Comparison of ENCODE assay signal across 1 cellular context in the genomic region with DNA sequence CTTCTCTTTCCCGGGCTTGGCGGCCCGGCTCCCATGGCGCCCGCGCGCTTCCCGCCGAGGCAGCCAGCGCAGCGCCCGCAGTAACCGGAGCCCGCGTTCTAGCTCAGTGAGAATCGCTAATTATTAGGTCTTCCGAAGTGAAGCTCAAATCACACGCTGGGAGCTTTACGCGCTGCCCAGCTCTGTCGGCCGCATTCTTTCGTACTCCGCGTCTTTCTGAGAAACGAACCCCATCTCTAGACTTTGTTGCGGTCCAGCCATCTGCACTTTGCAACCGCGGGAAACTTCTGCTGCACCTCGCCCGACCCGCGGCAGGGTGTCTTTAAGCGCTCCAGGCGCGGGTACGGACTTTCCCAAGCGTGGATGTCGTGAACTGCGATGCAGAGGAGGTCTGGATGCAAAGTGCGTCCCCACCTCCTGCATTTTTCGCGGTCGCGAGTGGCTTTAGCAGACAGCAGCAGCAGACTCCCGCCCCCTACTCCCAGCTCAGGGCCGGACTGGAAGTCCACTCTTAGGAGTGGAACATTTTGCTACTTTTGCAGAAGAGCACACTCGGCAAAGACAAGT.
TF ChIP-seq lines count a peak whose summit lies in the region.

No MANE protein-coding gene starts in this region.

TF ChIP-seq in K562, 482 proteins besides CTCF, POLR2A, EP300 and RAD21 (continued from another document and continues in another):
- TF ChIP-seq, protein P1, sequence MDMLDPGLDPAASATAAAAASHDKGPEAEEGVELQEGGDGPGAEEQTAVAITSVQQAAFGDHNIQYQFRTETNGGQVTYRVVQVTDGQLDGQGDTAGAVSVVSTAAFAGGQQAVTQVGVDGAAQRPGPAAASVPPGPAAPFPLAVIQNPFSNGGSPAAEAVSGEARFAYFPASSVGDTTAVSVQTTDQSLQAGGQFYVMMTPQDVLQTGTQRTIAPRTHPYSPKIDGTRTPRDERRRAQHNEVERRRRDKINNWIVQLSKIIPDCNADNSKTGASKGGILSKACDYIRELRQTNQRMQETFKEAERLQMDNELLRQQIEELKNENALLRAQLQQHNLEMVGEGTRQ (CRISPR knock-in tag; IDR thresholded peaks at IDR 0.05) = no peak
- TF ChIP-seq RBM15 (IDR thresholded peaks at IDR 0.05; ENCODE audit: insufficient read depth, low read length) = no peak
- no peak for TF ChIP-seq ZNF274 (IDR thresholded peaks at IDR 0.05; ENCODE audit: borderline replicate concordance, low read depth, low read length)
- no peak for TF ChIP-seq RHOXF2B (CRISPR knock-in tag; conservative IDR thresholded peaks at IDR 0.05)
- TF ChIP-seq, protein P2, sequence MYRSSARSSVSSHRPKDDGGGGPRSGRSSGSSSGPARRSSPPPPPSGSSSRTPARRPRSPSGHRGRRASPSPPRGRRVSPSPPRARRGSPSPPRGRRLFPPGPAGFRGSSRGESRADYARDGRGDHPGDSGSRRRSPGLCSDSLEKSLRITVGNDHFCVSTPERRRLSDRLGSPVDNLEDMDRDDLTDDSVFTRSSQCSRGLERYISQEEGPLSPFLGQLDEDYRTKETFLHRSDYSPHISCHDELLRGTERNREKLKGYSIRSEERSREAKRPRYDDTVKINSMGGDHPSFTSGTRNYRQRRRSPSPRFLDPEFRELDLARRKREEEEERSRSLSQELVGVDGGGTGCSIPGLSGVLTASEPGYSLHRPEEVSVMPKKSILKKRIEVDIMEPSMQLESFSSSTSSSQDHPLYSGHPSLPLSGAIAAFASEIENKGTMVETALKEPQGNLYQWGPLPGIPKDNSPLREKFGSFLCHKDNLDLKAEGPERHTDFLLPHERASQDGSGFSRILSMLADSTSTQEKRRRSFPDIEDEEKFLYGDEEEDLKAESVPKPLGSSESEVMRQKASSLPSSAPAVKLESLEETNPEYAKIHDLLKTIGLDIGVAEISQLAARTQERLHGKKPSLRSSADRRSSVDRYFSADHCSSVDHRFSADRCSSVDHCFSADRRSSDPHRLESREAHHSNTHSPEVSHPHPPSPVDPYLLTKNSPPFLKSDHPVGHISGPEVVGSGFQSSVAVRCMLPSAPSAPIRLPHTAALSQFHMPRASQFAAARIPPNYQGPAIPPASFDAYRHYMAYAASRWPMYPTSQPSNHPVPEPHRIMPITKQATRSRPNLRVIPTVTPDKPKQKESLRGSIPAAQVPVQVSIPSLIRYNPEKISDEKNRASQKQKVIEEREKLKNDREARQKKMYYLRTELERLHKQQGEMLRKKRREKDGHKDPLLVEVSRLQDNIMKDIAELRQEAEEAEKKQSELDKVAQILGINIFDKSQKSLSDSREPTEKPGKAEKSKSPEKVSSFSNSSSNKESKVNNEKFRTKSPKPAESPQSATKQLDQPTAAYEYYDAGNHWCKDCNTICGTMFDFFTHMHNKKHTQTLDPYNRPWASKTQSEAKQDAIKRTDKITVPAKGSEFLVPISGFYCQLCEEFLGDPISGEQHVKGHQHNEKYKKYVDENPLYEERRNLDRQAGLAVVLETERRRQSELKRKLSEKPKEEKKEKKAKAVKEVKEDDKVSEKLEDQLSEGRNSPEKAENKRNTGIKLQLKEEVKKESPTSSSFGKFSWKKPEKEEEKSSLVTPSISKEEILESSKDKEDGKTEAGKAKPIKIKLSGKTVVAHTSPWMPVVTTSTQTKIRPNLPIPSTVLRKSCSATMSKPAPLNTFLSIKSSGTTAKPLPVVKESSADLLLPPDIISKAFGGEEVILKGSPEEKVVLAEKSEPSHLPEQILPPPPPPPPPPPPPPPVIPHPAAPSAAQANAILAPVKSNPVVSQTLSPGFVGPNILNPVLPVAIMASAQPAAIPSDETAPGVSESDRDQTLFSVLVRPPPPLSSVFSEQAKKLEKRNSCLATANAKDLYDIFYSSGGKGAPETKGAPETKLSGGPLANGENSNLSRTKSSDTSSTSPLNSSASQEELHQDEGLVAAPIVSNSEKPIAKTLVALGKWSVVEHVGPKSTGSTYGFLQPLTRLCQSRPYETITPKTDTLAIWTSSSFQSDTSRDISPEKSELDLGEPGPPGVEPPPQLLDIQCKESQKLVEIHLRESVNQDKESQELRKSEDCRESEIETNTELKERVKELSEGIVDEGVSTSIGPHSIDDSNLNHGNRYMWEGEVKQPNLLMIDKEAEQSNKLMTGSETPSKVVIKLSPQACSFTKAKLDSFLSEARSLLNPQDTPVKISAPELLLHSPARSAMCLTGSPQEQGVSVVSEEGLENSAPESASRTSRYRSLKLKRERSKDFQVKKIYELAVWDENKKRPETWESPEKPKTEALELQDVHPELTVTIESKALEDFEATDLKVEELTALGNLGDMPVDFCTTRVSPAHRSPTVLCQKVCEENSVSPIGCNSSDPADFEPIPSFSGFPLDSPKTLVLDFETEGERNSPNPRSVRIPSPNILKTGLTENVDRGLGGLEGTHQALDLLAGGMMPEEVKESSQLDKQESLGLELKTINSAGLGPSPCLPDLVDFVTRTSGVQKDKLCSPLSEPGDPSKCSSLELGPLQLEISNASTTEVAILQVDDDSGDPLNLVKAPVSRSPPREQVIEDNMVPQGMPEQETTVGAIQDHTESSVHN (IDR thresholded peaks at IDR 0.05; ENCODE audit: borderline replicate concordance in 1 of 2, low read depth in 1 of 2) = no peak
- TF ChIP-seq PHTF2 (CRISPR knock-in tag; IDR thresholded peaks at IDR 0.05) = no peak
- TF ChIP-seq NCOA4 (IDR thresholded peaks at IDR 0.05; ENCODE audit: partially characterized antibody) = no peak
- TF ChIP-seq KAT8 (IDR thresholded peaks at IDR 0.05; ENCODE audit: low read depth) = no peak
- TF ChIP-seq ZNF436 (CRISPR knock-in tag; IDR thresholded peaks at IDR 0.05) = no peak
- TF ChIP-seq, protein P3, sequence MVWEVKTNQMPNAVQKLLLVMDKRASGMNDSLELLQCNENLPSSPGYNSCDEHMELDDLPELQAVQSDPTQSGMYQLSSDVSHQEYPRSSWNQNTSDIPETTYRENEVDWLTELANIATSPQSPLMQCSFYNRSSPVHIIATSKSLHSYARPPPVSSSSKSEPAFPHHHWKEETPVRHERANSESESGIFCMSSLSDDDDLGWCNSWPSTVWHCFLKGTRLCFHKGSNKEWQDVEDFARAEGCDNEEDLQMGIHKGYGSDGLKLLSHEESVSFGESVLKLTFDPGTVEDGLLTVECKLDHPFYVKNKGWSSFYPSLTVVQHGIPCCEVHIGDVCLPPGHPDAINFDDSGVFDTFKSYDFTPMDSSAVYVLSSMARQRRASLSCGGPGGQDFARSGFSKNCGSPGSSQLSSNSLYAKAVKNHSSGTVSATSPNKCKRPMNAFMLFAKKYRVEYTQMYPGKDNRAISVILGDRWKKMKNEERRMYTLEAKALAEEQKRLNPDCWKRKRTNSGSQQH (CRISPR knock-in tag; IDR thresholded peaks at IDR 0.05) = no peak
- TF ChIP-seq CREB1 (IDR thresholded peaks at IDR 0.05) = no peak
- no peak for TF ChIP-seq CREB1 (CRISPR knock-in tag; IDR thresholded peaks at IDR 0.05)
- TF ChIP-seq, protein P4, sequence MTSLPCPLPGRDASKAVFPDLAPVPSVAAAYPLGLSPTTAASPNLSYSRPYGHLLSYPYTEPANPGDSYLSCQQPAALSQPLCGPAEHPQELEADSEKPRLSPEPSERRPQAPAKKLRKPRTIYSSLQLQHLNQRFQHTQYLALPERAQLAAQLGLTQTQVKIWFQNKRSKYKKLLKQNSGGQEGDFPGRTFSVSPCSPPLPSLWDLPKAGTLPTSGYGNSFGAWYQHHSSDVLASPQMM (CRISPR knock-in tag; IDR thresholded peaks at IDR 0.05) = no peak
- TF ChIP-seq ZNF232 (CRISPR knock-in tag; IDR thresholded peaks at IDR 0.05) = no peak
- TF ChIP-seq, protein P5, sequence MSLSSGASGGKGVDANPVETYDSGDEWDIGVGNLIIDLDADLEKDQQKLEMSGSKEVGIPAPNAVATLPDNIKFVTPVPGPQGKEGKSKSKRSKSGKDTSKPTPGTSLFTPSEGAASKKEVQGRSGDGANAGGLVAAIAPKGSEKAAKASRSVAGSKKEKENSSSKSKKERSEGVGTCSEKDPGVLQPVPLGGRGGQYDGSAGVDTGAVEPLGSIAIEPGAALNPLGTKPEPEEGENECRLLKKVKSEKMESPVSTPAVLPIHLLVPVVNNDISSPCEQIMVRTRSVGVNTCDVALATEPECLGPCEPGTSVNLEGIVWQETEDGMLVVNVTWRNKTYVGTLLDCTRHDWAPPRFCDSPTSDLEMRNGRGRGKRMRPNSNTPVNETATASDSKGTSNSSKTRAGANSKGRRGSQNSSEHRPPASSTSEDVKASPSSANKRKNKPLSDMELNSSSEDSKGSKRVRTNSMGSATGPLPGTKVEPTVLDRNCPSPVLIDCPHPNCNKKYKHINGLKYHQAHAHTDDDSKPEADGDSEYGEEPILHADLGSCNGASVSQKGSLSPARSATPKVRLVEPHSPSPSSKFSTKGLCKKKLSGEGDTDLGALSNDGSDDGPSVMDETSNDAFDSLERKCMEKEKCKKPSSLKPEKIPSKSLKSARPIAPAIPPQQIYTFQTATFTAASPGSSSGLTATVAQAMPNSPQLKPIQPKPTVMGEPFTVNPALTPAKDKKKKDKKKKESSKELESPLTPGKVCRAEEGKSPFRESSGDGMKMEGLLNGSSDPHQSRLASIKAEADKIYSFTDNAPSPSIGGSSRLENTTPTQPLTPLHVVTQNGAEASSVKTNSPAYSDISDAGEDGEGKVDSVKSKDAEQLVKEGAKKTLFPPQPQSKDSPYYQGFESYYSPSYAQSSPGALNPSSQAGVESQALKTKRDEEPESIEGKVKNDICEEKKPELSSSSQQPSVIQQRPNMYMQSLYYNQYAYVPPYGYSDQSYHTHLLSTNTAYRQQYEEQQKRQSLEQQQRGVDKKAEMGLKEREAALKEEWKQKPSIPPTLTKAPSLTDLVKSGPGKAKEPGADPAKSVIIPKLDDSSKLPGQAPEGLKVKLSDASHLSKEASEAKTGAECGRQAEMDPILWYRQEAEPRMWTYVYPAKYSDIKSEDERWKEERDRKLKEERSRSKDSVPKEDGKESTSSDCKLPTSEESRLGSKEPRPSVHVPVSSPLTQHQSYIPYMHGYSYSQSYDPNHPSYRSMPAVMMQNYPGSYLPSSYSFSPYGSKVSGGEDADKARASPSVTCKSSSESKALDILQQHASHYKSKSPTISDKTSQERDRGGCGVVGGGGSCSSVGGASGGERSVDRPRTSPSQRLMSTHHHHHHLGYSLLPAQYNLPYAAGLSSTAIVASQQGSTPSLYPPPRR (CRISPR knock-in tag; IDR thresholded peaks at IDR 0.05; ENCODE audit: borderline replicate concordance) = no peak
- TF ChIP-seq NRF1 (conservative IDR thresholded peaks at IDR 0.05 in 1 of 2, IDR thresholded peaks at IDR 0.05 in 1 of 2) = peak; percentile 13 to 43; a peak in 1 of 4 replicates
- TF ChIP-seq HNRNPL (IDR thresholded peaks at IDR 0.05; ENCODE audit: low read depth, low read length) = no peak
- TF ChIP-seq MYBL2 (IDR thresholded peaks at IDR 0.05; ENCODE audit: low read depth) = no peak
- TF ChIP-seq MYBL2 (CRISPR knock-in tag; IDR thresholded peaks at IDR 0.05; ENCODE audit: borderline replicate concordance) = no peak
- no peak for TF ChIP-seq HSF4 (CRISPR knock-in tag; IDR thresholded peaks at IDR 0.05; ENCODE audit: borderline replicate concordance)
- TF ChIP-seq ZFP1 (CRISPR knock-in tag; IDR thresholded peaks at IDR 0.05) = no peak
- TF ChIP-seq RBM17 (IDR thresholded peaks at IDR 0.05; ENCODE audit: borderline replicate concordance, low read depth, low read length) = no peak
- TF ChIP-seq MBD2 (IDR thresholded peaks at IDR 0.05; ENCODE audit: borderline replicate concordance, low read depth) = no peak
- no peak; the same call in 1 of the 2 replicates for TF ChIP-seq CXXC5 (CRISPR knock-in tag; IDR thresholded peaks at IDR 0.05)
- peak; percentile 41; the same call in 1 of the 2 replicates for TF ChIP-seq SAFB (IDR thresholded peaks at IDR 0.05; ENCODE audit: borderline replicate concordance, low read depth, low read length)
- no peak for TF ChIP-seq RBBP5 (IDR thresholded peaks at IDR 0.05; ENCODE audit: borderline replicate concordance, insufficient read depth, low read length, poor library complexity, severe bottlenecking)
- TF ChIP-seq ZNF174 (CRISPR knock-in tag; IDR thresholded peaks at IDR 0.05) = no peak
- TF ChIP-seq, protein P6, sequence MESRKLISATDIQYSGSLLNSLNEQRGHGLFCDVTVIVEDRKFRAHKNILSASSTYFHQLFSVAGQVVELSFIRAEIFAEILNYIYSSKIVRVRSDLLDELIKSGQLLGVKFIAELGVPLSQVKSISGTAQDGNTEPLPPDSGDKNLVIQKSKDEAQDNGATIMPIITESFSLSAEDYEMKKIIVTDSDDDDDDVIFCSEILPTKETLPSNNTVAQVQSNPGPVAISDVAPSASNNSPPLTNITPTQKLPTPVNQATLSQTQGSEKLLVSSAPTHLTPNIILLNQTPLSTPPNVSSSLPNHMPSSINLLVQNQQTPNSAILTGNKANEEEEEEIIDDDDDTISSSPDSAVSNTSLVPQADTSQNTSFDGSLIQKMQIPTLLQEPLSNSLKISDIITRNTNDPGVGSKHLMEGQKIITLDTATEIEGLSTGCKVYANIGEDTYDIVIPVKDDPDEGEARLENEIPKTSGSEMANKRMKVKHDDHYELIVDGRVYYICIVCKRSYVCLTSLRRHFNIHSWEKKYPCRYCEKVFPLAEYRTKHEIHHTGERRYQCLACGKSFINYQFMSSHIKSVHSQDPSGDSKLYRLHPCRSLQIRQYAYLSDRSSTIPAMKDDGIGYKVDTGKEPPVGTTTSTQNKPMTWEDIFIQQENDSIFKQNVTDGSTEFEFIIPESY (CRISPR knock-in tag; IDR thresholded peaks at IDR 0.05) = 0 out of 2 replicates have a peak, but pooled peaks have one; percentile 22
- TF ChIP-seq NR3C1 (CRISPR knock-in tag; IDR thresholded peaks at IDR 0.05) = no peak
- TF ChIP-seq TCF7 (IDR thresholded peaks at IDR 0.05; ENCODE audit: borderline replicate concordance) = no peak
- TF ChIP-seq POLR2AphosphoS5 (IDR thresholded peaks at IDR 0.05; ENCODE audit: control insufficient read depth, insufficient read depth, low read depth, low read length) = no peak
- no peak for TF ChIP-seq ATF1 (CRISPR knock-in tag; IDR thresholded peaks at IDR 0.05)
- no peak for TF ChIP-seq ATF1 (tag; IDR thresholded peaks at IDR 0.05)
- TF ChIP-seq, protein P7, sequence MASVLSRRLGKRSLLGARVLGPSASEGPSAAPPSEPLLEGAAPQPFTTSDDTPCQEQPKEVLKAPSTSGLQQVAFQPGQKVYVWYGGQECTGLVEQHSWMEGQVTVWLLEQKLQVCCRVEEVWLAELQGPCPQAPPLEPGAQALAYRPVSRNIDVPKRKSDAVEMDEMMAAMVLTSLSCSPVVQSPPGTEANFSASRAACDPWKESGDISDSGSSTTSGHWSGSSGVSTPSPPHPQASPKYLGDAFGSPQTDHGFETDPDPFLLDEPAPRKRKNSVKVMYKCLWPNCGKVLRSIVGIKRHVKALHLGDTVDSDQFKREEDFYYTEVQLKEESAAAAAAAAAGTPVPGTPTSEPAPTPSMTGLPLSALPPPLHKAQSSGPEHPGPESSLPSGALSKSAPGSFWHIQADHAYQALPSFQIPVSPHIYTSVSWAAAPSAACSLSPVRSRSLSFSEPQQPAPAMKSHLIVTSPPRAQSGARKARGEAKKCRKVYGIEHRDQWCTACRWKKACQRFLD (CRISPR knock-in tag; IDR thresholded peaks at IDR 0.05) = no peak
- no peak for TF ChIP-seq ZSCAN29 (IDR thresholded peaks at IDR 0.05)
- TF ChIP-seq POLR2AphosphoS2 (IDR thresholded peaks at IDR 0.05; ENCODE audit: low read length) = no peak
- peak; percentile 34 for TF ChIP-seq CHD1 (IDR thresholded peaks at IDR 0.05; ENCODE audit: low read length)
- no peak for TF ChIP-seq TAF1 (IDR thresholded peaks at IDR 0.05; ENCODE audit: control insufficient read depth, extremely low read depth, insufficient read depth, low read length, severe bottlenecking)
- peak; percentile 34 for TF ChIP-seq HNRNPLL (IDR thresholded peaks at IDR 0.05; ENCODE audit: low read depth, low read length, poor library complexity, severe bottlenecking)
- TF ChIP-seq KDM4B (IDR thresholded peaks at IDR 0.05; ENCODE audit: borderline replicate concordance in 2 of 2, low read depth in 1 of 2) = no peak
